ENCODE assay signal across 12 cellular contexts in genomic region chr2:240646061-240646899, GRCh38. TPM values are rescaled to one million over a fixed set of nuclear protein-coding genes. Genes with fewer than 3 reads are reported as not detected.
DNase-seq lines count a peak whose midpoint lies in the region; ATAC-seq lines count a peak whose summit lies in the region.
"Had no signal": no experiment of that assay in that cellular context is flagged by ENCODE, and none has a peak within 500 bp of the region (broad histone marks: within the 10 kb centered on the region; RNA-seq: fewer than 3 reads in every experiment).

No MANE protein-coding gene starts in this region.

- no peaks in the 10 kb centered on the region for H3K36me3 Mint-ChIP-seq in CD4-positive, alpha-beta memory T cell

- H3K9me3 ChIP-seq in CD4-positive, alpha-beta memory T cell (ENCODE audit: control insufficient read depth in 1 of 2, low read length in 2 of 2): no peaks in the 10 kb centered on the region
- H3K9me3 ChIP-seq: ascending aorta had no signal

- POLR2A ChIA-PET in CD4-positive, alpha-beta memory T cell (lab: Charles Lee; ENCODE audit: partially characterized antibody): interaction anchor here (1.0 kb wide), 2 partner anchors 40 to 60 kb away, joined by 3 read pairs; no protein-coding TSS in a partner anchor

- ATAC-seq in GM19324 (IDR thresholded peaks at IDR 0.05; ENCODE audit: low FRiP score, unreplicated experiment): no peak
- no peak for ATAC-seq in HG03520 (IDR thresholded peaks at IDR 0.05; ENCODE audit: unreplicated experiment)

- peak overlapping the region in 1 of 2 donors; percentile 15 for H3K4me3 ChIP-seq in CD4-positive, alpha-beta memory T cell (ENCODE audit: low read length in 2 of 2)
- H3K4me3 ChIP-seq: ascending aorta had no signal

- intact Hi-C loops in CD4-positive, alpha-beta memory T cell (cut with micrococcal nuclease): no loop called here

- H3K36me3 ChIP-seq in CD4-positive, alpha-beta memory T cell (ENCODE audit: insufficient read depth, low read length): no peaks in the 10 kb centered on the region
- H3K36me3 ChIP-seq: ascending aorta had no signal

- peaks cover 11 to 21% of the 10 kb centered on the region in 2 donors for H3K27me3 Mint-ChIP-seq in CD4-positive, alpha-beta memory T cell

- no peak overlapping the region for H3K27ac ChIP-seq in CD4-positive, alpha-beta memory T cell (ENCODE audit: low read depth, low read length)
- H3K27ac ChIP-seq: ascending aorta had no signal

- H3K4me1 Mint-ChIP-seq in CD4-positive, alpha-beta memory T cell: peaks cover 5 to 10% (median 9%) of the 10 kb centered on the region in 4 donors

- peak overlapping the region; percentile 64 to 95 (median 86) for H3K27ac Mint-ChIP-seq in CD4-positive, alpha-beta memory T cell
- H3K27ac Mint-ChIP-seq: nephron progenitor cell had no signal

- peak overlapping the region in 6 of 8 donors; percentile 29 to 81 (median 51) for H3K4me3 Mint-ChIP-seq in CD4-positive, alpha-beta memory T cell
- H3K4me3 Mint-ChIP-seq: nephron progenitor cell had no signal

- CTCF ChIA-PET in CD4-positive, alpha-beta memory T cell (lab: Charles Lee; ENCODE audit: partially characterized antibody): interaction anchor here (1.0 kb wide), 1 partner anchor 66 kb away, joined by 3 read pairs; no protein-coding TSS in a partner anchor

- no peaks in the 10 kb centered on the region for H3K27me3 ChIP-seq in CD4-positive, alpha-beta memory T cell (ENCODE audit: insufficient read depth, low read length)
- H3K27me3 ChIP-seq: ascending aorta had no signal

- H3K9me3 Mint-ChIP-seq in CD4-positive, alpha-beta memory T cell: no peaks in the 10 kb centered on the region

- DNase-seq in AG20443 (ENCODE audit: low spot score) (peak; percentile 9), NOMO-1 treated with DMSO at 0.1 percent for 48 hours (lab: John Stamatoyannopoulos, UW; ENCODE audit: unreplicated experiment) (peak; percentile 26), ecto neural progenitor cell (ENCODE audit: low spot score) (peak; percentile 41), KG1 (lab: John Stamatoyannopoulos, UW) (no peak), DMS 273 (lab: John Stamatoyannopoulos, UW; ENCODE audit: unreplicated experiment) (no peak)
- DNase-seq in CD4-positive, alpha-beta memory T cell: peak; percentile 52 to 74 (median 64)
- DNase-seq: NCI-H2029, nephron progenitor cell, SW 1271 had no signal

- peaks cover 11% of the 10 kb centered on the region for H3K4me1 ChIP-seq in CD4-positive, alpha-beta memory T cell (ENCODE audit: insufficient read depth, low read length)
- H3K4me1 ChIP-seq: ascending aorta had no signal

RNA-seq across cellular contexts. Expression of gene GPR35, which starts 21.0 kb away (rescaled TPM):
- total RNA-seq in CD4-positive, alpha-beta memory T cell: 1 to 10 TPM; 6.3 to 6.8 TPM
- 1 to 10 TPM in 1 of 2 donors, under 1 TPM in 1; 0.71 to 1.3 TPM for polyA plus RNA-seq in CD4-positive, alpha-beta memory T cell
- total RNA-seq: ascending aorta had no signal

RNA-seq across cellular contexts. Expression of gene AQP12B, which starts 36.4 kb away (rescaled TPM):
- not detected for total RNA-seq in CD4-positive, alpha-beta memory T cell
- polyA plus RNA-seq in CD4-positive, alpha-beta memory T cell: not detected
- total RNA-seq: ascending aorta had no signal

RNA-seq across cellular contexts. Expression of gene AQP12A, which starts 45.4 kb away (rescaled TPM):
- not detected for total RNA-seq in CD4-positive, alpha-beta memory T cell
- polyA plus RNA-seq in CD4-positive, alpha-beta memory T cell: not detected
- total RNA-seq: ascending aorta had no signal

RNA-seq across cellular contexts. Expression of gene CAPN10, which starts 59.7 kb away (rescaled TPM):
- total RNA-seq in CD4-positive, alpha-beta memory T cell: 10 to 100 TPM; 80.6 to 83.0 TPM
- polyA plus RNA-seq in CD4-positive, alpha-beta memory T cell: 10 to 100 TPM in 1 of 2 donors, 1 to 10 TPM in 1; 9.9 to 18.7 TPM

Comparison
In these comparisons a context has a peak if more than half of its experiments do, and no peak if none do; other contexts are left out.
1. DNase-seq: peak in AG20443 (single experiment), CD4-positive, alpha-beta memory T cell (5 of 5), NOMO-1 treated with DMSO at 0.1 percent for 48 hours (single experiment) and ecto neural progenitor cell (single experiment); none in KG1 (single experiment) and DMS 273 (single experiment).